In the genomic region with DNA sequence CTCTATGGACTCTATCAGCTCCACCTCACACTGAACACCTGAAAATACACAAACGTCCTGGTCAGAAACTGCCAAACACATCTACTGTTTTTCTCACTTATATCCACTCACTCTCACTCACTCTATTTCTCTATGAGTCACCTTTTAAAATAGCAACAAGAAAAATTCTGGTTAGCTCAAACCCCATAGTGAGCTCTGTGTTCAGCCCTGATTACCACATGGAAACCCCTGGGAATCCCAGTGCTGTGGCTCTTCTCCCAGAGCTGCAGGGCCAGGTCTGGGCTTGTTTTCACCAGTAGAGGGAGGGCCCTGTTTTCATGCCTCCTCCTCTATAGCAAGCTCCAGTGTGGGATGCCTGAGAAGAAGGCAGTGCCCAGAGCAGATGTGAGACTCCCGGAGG, we compare ENCODE assay signal across 1 cellular context.
A peak's percentile ranks its signal among the peaks of the same experiment; 100 is the strongest.
TF ChIP-seq lines count a peak whose summit lies in the region.

No MANE protein-coding gene starts in this region.

TF ChIP-seq in GM12878, 131 proteins besides CTCF, POLR2A, EP300 and RAD21 (continued from another document):
- no peak for TF ChIP-seq ZNF384 (IDR thresholded peaks at IDR 0.05; ENCODE audit: borderline replicate concordance, low read depth, low read length)
- TF ChIP-seq RUNX3 (IDR thresholded peaks at IDR 0.05; ENCODE audit: low read length), result peak; percentile 87
- TF ChIP-seq, protein P1, sequence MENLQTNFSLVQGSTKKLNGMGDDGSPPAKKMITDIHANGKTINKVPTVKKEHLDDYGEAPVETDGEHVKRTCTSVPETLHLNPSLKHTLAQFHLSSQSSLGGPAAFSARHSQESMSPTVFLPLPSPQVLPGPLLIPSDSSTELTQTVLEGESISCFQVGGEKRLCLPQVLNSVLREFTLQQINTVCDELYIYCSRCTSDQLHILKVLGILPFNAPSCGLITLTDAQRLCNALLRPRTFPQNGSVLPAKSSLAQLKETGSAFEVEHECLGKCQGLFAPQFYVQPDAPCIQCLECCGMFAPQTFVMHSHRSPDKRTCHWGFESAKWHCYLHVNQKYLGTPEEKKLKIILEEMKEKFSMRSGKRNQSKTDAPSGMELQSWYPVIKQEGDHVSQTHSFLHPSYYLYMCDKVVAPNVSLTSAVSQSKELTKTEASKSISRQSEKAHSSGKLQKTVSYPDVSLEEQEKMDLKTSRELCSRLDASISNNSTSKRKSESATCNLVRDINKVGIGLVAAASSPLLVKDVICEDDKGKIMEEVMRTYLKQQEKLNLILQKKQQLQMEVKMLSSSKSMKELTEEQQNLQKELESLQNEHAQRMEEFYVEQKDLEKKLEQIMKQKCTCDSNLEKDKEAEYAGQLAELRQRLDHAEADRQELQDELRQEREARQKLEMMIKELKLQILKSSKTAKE (IDR thresholded peaks at IDR 0.05; ENCODE audit: low read depth, poor library complexity, severe bottlenecking), result peak; percentile 48
- TF ChIP-seq IKZF1 (conservative IDR thresholded peaks at IDR 0.05), result peak; percentile 47; the same call in 1 of the 2 replicates
- peak; percentile 57; the same call in 1 of the 2 replicates for TF ChIP-seq JUNB (IDR thresholded peaks at IDR 0.05)
- TF ChIP-seq FOXM1 (IDR thresholded peaks at IDR 0.05; ENCODE audit: low read depth, low read length), result peak; percentile 74
- TF ChIP-seq, protein P2, sequence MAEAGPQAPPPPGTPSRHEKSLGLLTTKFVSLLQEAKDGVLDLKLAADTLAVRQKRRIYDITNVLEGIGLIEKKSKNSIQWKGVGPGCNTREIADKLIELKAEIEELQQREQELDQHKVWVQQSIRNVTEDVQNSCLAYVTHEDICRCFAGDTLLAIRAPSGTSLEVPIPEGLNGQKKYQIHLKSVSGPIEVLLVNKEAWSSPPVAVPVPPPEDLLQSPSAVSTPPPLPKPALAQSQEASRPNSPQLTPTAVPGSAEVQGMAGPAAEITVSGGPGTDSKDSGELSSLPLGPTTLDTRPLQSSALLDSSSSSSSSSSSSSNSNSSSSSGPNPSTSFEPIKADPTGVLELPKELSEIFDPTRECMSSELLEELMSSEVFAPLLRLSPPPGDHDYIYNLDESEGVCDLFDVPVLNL (IDR thresholded peaks at IDR 0.05; ENCODE audit: low read depth, low read length), result no peak
- peak; percentile 19 for TF ChIP-seq CUX1 (IDR thresholded peaks at IDR 0.05; ENCODE audit: insufficient replicate concordance, low read depth, low read length)
- no peak for TF ChIP-seq POU2F2 (IDR thresholded peaks at IDR 0.05; ENCODE audit: borderline replicate concordance, low read depth, low read length)
- peak; percentile 65 for TF ChIP-seq MEF2B (IDR thresholded peaks at IDR 0.05; ENCODE audit: partially characterized antibody, poor library complexity, severe bottlenecking)
- no peak for TF ChIP-seq IRF3 (IDR thresholded peaks at IDR 0.05)
- TF ChIP-seq NFIC (IDR thresholded peaks at IDR 0.05; ENCODE audit: low read depth, low read length), result peak; percentile 85; the same call in 1 of the 2 replicates
- TF ChIP-seq MEF2A (IDR thresholded peaks at IDR 0.05; ENCODE audit: insufficient read depth, low read depth, low read length), result peak; percentile 90
- 0 out of 2 replicates have a peak, but pooled peaks have one; percentile 24 for TF ChIP-seq CBFB (IDR thresholded peaks at IDR 0.05; ENCODE audit: low read depth)
- TF ChIP-seq ATF2 (IDR thresholded peaks at IDR 0.05; ENCODE audit: low read length), result 0 out of 2 replicates have a peak, but pooled peaks have one; percentile 42
